Comparison of ENCODE assay signal across 8 cellular contexts in the genomic region with DNA sequence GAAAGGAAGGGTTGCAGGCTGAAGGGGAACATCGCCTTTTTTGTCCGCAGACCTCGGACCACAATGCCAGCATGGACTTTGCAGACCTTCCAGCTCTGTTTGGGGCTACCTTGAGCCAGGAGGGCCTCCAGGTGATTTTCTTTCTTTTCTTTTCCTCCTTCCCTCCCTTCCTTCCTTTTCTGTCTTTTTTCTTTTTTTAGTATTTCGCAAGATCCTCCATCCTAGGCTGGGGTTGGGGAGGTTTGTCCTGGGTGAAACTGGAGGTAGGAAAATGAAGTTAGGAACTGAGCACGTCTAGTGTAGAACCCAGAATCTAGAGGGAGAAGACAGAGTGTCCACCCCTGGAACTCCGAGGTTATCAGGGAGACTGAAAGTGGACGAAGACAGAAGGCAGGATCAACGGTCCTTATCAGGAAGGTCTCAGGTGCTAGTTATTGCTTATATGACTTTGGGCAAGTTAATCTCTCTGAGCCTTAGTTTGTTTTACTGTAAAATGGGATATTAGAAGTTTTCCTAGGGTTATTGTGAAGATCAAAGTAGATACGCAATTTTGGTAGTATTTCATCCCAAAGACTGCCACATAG. TPM values are rescaled to one million over a fixed set of nuclear protein-coding genes. Genes with fewer than 3 reads are reported as not detected.
A peak's percentile ranks its signal among the peaks of the same experiment; 100 is the strongest.
DNase-seq lines count a peak whose midpoint lies in the region; ATAC-seq and TF ChIP-seq lines count a peak whose summit lies in the region.

No MANE protein-coding gene starts in this region.

- H3K4me1 ChIP-seq in Caco-2 (no peaks in the 10 kb centered on the region), Panc1 (ENCODE audit: control insufficient read depth, insufficient read depth, low read length) (peaks cover 35% of the 10 kb centered on the region)

- H3K4me3 Mint-ChIP-seq in Caco-2 (ENCODE audit: unreplicated experiment) (peak overlapping the region; percentile 87), osteocyte (ENCODE audit: unreplicated experiment) (peak overlapping the region; percentile 85)

- ATAC-seq in Panc1, result no peak
- ATAC-seq in HG02678 (IDR thresholded peaks at IDR 0.05; ENCODE audit: unreplicated experiment), result no peak
- no peak for ATAC-seq in HG02588 (IDR thresholded peaks at IDR 0.05; ENCODE audit: unreplicated experiment)

- H3K27me3 ChIP-seq in Caco-2 (replicated peaks; ENCODE audit: control insufficient read depth, insufficient read depth, low read length), result no peaks in the 10 kb centered on the region
- no peaks in the 10 kb centered on the region for H3K27me3 ChIP-seq in Panc1 (ENCODE audit: control insufficient read depth, insufficient read depth, low read length)

- TF ChIP-seq CTCF in Caco-2 (IDR thresholded peaks at IDR 0.05; ENCODE audit: insufficient read depth in 1 of 2, low read depth in 1 of 2, low read length in 1 of 2, severe bottlenecking in 1 of 2, unreplicated experiment in 1 of 2) (no peak), Panc1 (IDR thresholded peaks at IDR 0.05) (no peak), epithelial cell of proximal tubule (conservative IDR thresholded peaks at IDR 0.05; ENCODE audit: low read depth, low read length) (no peak), osteocyte (IDR thresholded peaks at IDR 0.05) (no peak)

- no peaks in the 10 kb centered on the region; the same call in 1 of the 2 replicates for H3K36me3 ChIP-seq in Caco-2 (ENCODE audit: control insufficient read depth, insufficient read depth, low read length)
- H3K36me3 ChIP-seq in Panc1 (ENCODE audit: control insufficient read depth, insufficient read depth, low read length), result peaks cover 11% of the 10 kb centered on the region

- in situ Hi-C loops in Panc1 (cut with HindIII; ENCODE audit: low pct_unique_long_range_greater_than_20kb, low sequenced_read_pairs), result no loop called here

- H3K36me3 Mint-ChIP-seq in Caco-2 (ENCODE audit: insufficient read depth, unreplicated experiment) (peaks cover 34% of the 10 kb centered on the region), osteocyte (ENCODE audit: unreplicated experiment) (peaks cover 21% of the 10 kb centered on the region)

- H3K4me1 Mint-ChIP-seq in Caco-2 (ENCODE audit: low read depth, unreplicated experiment) (peaks cover 5% of the 10 kb centered on the region), osteocyte (ENCODE audit: unreplicated experiment) (peaks cover 53% of the 10 kb centered on the region)

- intact Hi-C loops in Caco-2 (cut with micrococcal nuclease; ENCODE audit: unreplicated experiment), result loop anchor here (2.0 kb wide), 1 partner anchor 26 kb away; a partner anchor contains a TSS
- intact Hi-C loops in Panc1 (cut with micrococcal nuclease; ENCODE audit: unreplicated experiment), result no loop called here

- H3K4me3 ChIP-seq in Caco-2 (ENCODE audit: low read depth, low read length) (peak overlapping the region; percentile 73), Panc1 (ENCODE audit: low read depth in 2 of 2, low read length in 2 of 2) (peak overlapping the region; percentile 90 to 92), epithelial cell of proximal tubule (ENCODE audit: low read depth, low read length) (peak overlapping the region; percentile 93)

- no peaks in the 10 kb centered on the region for H3K9me3 Mint-ChIP-seq in Caco-2 (ENCODE audit: unreplicated experiment)
- no peaks in the 10 kb centered on the region for H3K9me3 Mint-ChIP-seq in osteocyte (ENCODE audit: unreplicated experiment)

- H3K27me3 Mint-ChIP-seq in Caco-2 (ENCODE audit: insufficient read depth, unreplicated experiment) (no peaks in the 10 kb centered on the region), osteocyte (ENCODE audit: unreplicated experiment) (no peaks in the 10 kb centered on the region)

- H3K27ac Mint-ChIP-seq in Caco-2 (ENCODE audit: unreplicated experiment) (peak overlapping the region; percentile 89), osteocyte (ENCODE audit: unreplicated experiment) (peak overlapping the region; percentile 99)

- DNase-seq in Caco-2 (no peak), Panc1 (ENCODE audit: low read depth, low spot score) (no peak), epithelial cell of proximal tubule (ENCODE audit: low read depth) (no peak), osteocyte (ENCODE audit: extremely low spot score, unreplicated experiment) (no peak), LoVo (ENCODE audit: low spot score) (no peak)
- no peak for DNase-seq in stimulated activated naive CD4-positive, alpha-beta T cell (lab: John Stamatoyannopoulos, UW)

- CTCF ChIA-PET in Caco-2 (lab: Charles Lee), result interaction anchor here (1.0 to 2.2 kb wide), 3 partner anchors 9 to 32 kb away, joined by 3 to 19 read pairs (median 7); a partner anchor contains a TSS
- CTCF ChIA-PET in Panc1 (lab: Charles Lee), result no interaction called here

- peak overlapping the region; percentile 89 for H3K27ac ChIP-seq in Panc1 (ENCODE audit: low read length)

- H3K9me3 ChIP-seq in Caco-2 (no peaks in the 10 kb centered on the region), Panc1 (ENCODE audit: control insufficient read depth, insufficient read depth, low read depth, low read length) (no peaks in the 10 kb centered on the region)

- POLR2A ChIA-PET in Caco-2 (lab: Charles Lee) (interaction anchor here (0.5 to 2.6 kb wide), 6 partner anchors 11 to 122 kb away, joined by 3 to 54 read pairs (median 10); a partner anchor contains a TSS), Panc1 (lab: Charles Lee) (no interaction called here)

- BruUV-seq in Caco-2 (replicated peaks; lab: Mats Ljungman, UMichigan) (no TSS peak), Panc1 (replicated peaks; lab: Mats Ljungman, UMichigan) (no TSS peak)

RNA-seq across cellular contexts. Expression of a gene that starts 1.1 kb away (rescaled TPM):
- total RNA-seq in Caco-2 (2022) (55.1 and 60.9 TPM in 2 replicates), Panc1 (2021; ENCODE audit: unreplicated experiment) (95.8 TPM), epithelial cell of proximal tubule (49.0 and 55.1 TPM in 2 replicates), osteocyte (105 and 115 TPM in 2 replicates)
- polyA plus RNA-seq in Panc1 (2012; ENCODE audit: insufficient read length), result 113 TPM

RNA-seq across cellular contexts. Expression of a gene that starts 1.3 kb away (rescaled TPM):
- 36.5 and 40.1 TPM in 2 replicates for total RNA-seq in Caco-2 (2022)
- 65.9 TPM for total RNA-seq in Panc1 (2021; ENCODE audit: unreplicated experiment)
- polyA plus RNA-seq in Panc1 (2012; ENCODE audit: insufficient read length), result 85.2 TPM
- total RNA-seq in epithelial cell of proximal tubule, result 45.5 and 72.9 TPM in 2 replicates
- 59.6 and 60.6 TPM in 2 replicates for total RNA-seq in osteocyte

RNA-seq across cellular contexts. Expression of a gene that starts 7.2 kb away (rescaled TPM):
- total RNA-seq in Caco-2 (2022) (367 and 416 TPM in 2 replicates), Panc1 (2021; ENCODE audit: unreplicated experiment) (1,074 TPM), epithelial cell of proximal tubule (1,802 and 2,074 TPM in 2 replicates), osteocyte (509 and 514 TPM in 2 replicates)
- polyA plus RNA-seq in Panc1 (2012; ENCODE audit: insufficient read length), result 3,457 TPM

RNA-seq across cellular contexts. Expression of a gene that starts 9.0 kb away (rescaled TPM):
- total RNA-seq in Caco-2 (2022) (not detected in 2 replicates), Panc1 (2021; ENCODE audit: unreplicated experiment) (0.15 TPM), epithelial cell of proximal tubule (not detected in 2 replicates), osteocyte (not detected in 2 replicates)
- 0.52 TPM for polyA plus RNA-seq in Panc1 (2012; ENCODE audit: insufficient read length)

RNA-seq across cellular contexts. Expression of a gene that starts 9.8 kb away (rescaled TPM):
- total RNA-seq in Caco-2 (2022), result 8.1 and 10.6 TPM in 2 replicates
- 23.4 TPM for total RNA-seq in Panc1 (2021; ENCODE audit: unreplicated experiment)
- polyA plus RNA-seq in Panc1 (2012; ENCODE audit: insufficient read length), result 45.8 TPM
- total RNA-seq in epithelial cell of proximal tubule, result 0.43 and 2.0 TPM in 2 replicates
- 9.4 and 9.5 TPM in 2 replicates for total RNA-seq in osteocyte
